1 cellular context compared by ENCODE assay signal in the genomic region with DNA sequence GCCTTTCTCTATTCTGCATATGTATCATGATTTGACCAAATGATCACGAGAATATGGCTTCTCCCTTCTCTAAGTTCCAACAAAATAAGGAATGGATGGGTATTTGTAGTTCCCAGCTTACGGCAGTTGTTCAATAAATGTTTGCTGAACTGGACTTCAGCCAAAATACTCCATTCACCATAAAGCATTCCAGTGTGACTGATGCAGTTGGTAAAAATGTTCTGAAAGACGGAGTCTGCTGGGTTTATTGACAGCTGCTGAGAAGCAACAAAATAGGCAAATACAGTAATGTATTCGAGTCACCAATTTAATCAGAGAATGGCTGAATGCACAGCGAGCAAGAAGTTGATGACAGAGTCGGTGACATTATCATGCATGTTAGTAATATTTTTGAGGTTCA.
TF ChIP-seq lines count a peak whose summit lies in the region.

No MANE protein-coding gene starts in this region.

TF ChIP-seq in HepG2, 621 proteins besides CTCF, POLR2A, EP300 and RAD21 (continued from another document):
- no peak for TF ChIP-seq KLF12 (CRISPR knock-in tag; IDR thresholded peaks at IDR 0.05; ENCODE audit: borderline replicate concordance)
- no peak for TF ChIP-seq ZNF530 (CRISPR knock-in tag; IDR thresholded peaks at IDR 0.05; ENCODE audit: low read depth)
- no peak for TF ChIP-seq TRAFD1 (CRISPR knock-in tag; IDR thresholded peaks at IDR 0.05; ENCODE audit: borderline replicate concordance)
- no peak for TF ChIP-seq MEIS2 (CRISPR knock-in tag; IDR thresholded peaks at IDR 0.05)
- TF ChIP-seq ZNF776 (CRISPR knock-in tag; IDR thresholded peaks at IDR 0.05): no peak
- TF ChIP-seq, protein P1, sequence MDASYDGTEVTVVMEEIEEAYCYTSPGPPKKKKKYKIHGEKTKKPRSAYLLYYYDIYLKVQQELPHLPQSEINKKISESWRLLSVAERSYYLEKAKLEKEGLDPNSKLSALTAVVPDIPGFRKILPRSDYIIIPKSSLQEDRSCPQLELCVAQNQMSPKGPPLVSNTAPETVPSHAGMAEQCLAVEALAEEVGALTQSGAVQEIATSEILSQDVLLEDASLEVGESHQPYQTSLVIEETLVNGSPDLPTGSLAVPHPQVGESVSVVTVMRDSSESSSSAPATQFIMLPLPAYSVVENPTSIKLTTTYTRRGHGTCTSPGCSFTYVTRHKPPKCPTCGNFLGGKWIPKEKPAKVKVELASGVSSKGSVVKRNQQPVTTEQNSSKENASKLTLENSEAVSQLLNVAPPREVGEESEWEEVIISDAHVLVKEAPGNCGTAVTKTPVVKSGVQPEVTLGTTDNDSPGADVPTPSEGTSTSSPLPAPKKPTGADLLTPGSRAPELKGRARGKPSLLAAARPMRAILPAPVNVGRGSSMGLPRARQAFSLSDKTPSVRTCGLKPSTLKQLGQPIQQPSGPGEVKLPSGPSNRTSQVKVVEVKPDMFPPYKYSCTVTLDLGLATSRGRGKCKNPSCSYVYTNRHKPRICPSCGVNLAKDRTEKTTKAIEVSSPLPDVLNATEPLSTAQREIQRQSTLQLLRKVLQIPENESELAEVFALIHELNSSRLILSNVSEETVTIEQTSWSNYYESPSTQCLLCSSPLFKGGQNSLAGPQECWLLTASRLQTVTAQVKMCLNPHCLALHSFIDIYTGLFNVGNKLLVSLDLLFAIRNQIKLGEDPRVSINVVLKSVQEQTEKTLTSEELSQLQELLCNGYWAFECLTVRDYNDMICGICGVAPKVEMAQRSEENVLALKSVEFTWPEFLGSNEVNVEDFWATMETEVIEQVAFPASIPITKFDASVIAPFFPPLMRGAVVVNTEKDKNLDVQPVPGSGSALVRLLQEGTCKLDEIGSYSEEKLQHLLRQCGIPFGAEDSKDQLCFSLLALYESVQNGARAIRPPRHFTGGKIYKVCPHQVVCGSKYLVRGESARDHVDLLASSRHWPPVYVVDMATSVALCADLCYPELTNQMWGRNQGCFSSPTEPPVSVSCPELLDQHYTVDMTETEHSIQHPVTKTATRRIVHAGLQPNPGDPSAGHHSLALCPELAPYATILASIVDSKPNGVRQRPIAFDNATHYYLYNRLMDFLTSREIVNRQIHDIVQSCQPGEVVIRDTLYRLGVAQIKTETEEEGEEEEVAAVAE (CRISPR knock-in tag; IDR thresholded peaks at IDR 0.05; ENCODE audit: borderline replicate concordance): no peak
- no peak for TF ChIP-seq ZNF264 (CRISPR knock-in tag; IDR thresholded peaks at IDR 0.05)
- TF ChIP-seq, protein P2, sequence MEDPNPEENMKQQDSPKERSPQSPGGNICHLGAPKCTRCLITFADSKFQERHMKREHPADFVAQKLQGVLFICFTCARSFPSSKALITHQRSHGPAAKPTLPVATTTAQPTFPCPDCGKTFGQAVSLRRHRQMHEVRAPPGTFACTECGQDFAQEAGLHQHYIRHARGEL (CRISPR knock-in tag; IDR thresholded peaks at IDR 0.05): no peak
- TF ChIP-seq, protein P3, sequence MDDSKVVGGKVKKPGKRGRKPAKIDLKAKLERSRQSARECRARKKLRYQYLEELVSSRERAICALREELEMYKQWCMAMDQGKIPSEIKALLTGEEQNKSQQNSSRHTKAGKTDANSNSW (CRISPR knock-in tag; IDR thresholded peaks at IDR 0.05; ENCODE audit: borderline replicate concordance): no peak
- no peak for TF ChIP-seq IRF2 (CRISPR knock-in tag; IDR thresholded peaks at IDR 0.05)
- TF ChIP-seq ZNF30 (CRISPR knock-in tag; IDR thresholded peaks at IDR 0.05): no peak
- no peak for TF ChIP-seq ARNTL (CRISPR knock-in tag; IDR thresholded peaks at IDR 0.05)
